Comparison of ENCODE assay signal across 8 cellular contexts in the genomic region with DNA sequence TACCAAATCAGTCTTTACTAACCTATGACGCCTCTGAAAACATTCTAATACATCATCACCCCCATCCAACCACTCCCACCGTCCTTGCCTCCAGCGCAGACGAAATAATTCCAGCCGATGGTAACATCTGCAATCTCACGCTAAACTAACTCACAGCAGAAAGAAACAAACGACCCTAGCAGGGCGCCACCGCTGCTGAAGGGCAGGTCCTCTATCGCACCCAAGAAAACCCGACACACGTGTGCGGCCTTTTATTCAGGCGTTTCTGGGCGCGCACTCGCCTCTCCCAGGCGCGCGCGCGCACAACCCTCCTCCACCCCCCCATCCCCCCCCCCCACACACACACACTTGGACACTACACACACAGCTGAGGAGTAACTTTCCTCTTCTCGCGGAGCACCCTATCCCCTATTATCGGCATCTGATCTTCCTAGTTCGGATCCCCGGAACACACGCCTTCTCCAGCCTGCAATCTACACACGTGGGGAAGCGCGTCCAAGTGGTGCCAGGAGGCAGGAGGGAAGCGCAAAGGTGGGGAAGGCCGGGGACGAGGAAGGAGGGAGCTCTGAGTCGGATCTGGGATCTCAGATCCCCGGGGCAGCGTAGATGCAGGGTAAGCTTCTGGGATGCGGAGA. TPM values are rescaled to one million over a fixed set of nuclear protein-coding genes. Genes with fewer than 3 reads are reported as not detected.
DNase-seq lines count a peak whose midpoint lies in the region; ATAC-seq and TF ChIP-seq lines count a peak whose summit lies in the region.

No MANE protein-coding gene starts in this region.

- H3K4me1 Mint-ChIP-seq in T-helper 17 cell: peaks cover 28% of the 10 kb centered on the region

- no peaks in the 10 kb centered on the region for H4K20me1 ChIP-seq in Loucy (ENCODE audit: insufficient read depth, low read length, poor library complexity, severe bottlenecking)

- peaks cover 33% of the 10 kb centered on the region for H3K27me3 Mint-ChIP-seq in T-helper 17 cell

- peaks cover under 1% of the 10 kb centered on the region for H3K36me3 Mint-ChIP-seq in T-helper 17 cell (ENCODE audit: low read depth)

- H3K9ac ChIP-seq in Loucy (ENCODE audit: low read depth, low read length, poor library complexity, severe bottlenecking): peak overlapping the region; percentile 72

- H3K4me2 ChIP-seq in Loucy (ENCODE audit: low read depth, low read length, poor library complexity, severe bottlenecking): peak overlapping the region; percentile 89

- H3K9me2 ChIP-seq in Loucy (replicated peaks; ENCODE audit: low read depth, low read length): no peaks in the 10 kb centered on the region

- peak overlapping the region; percentile 96 for H3K4me3 Mint-ChIP-seq in T-helper 17 cell

- ATAC-seq in T-helper 17 cell: no peak
- ATAC-seq in HG02884 (IDR thresholded peaks at IDR 0.05; ENCODE audit: unreplicated experiment): no peak
- ATAC-seq in HG02571 (IDR thresholded peaks at IDR 0.05; ENCODE audit: unreplicated experiment): no peak

- H3K9me3 ChIP-seq in Loucy (ENCODE audit: insufficient read depth, low read depth, low read length) (no peaks in the 10 kb centered on the region), T-helper 17 cell (ENCODE audit: control insufficient read depth, low read length, poor library complexity, severe bottlenecking) (no peaks in the 10 kb centered on the region)

- peak overlapping the region; percentile 69 for H2AFZ ChIP-seq in Loucy (ENCODE audit: low read length)

- H3F3A ChIP-seq in Loucy (ENCODE audit: low read depth): no peaks in the 10 kb centered on the region

- DNase-seq in T-helper 17 cell (no peak), choroid plexus epithelial cell (ENCODE audit: low read depth) (peak; percentile 48), left kidney (ENCODE audit: low read depth, low spot score) (peak; percentile 78)
- peak; percentile 35 for DNase-seq in stimulated activated CD4-positive, alpha-beta T cell treated with anti-CD3 and anti-CD28 coated beads, Interleukin-4, amount 100 ng/mL, for 24 hours

- H3K27me3 ChIP-seq in Loucy (ENCODE audit: insufficient read depth, low read length, poor library complexity, severe bottlenecking): no peaks in the 10 kb centered on the region

- H3K36me3 ChIP-seq in Loucy (ENCODE audit: insufficient read depth, low read length): no peaks in the 10 kb centered on the region

- H3K4me3 ChIP-seq in GM08714 (ENCODE audit: low read length) (peak overlapping the region; percentile 87), Loucy (ENCODE audit: low read length, poor library complexity, severe bottlenecking) (peak overlapping the region; percentile 90), choroid plexus epithelial cell (ENCODE audit: low read depth, low read length) (peak overlapping the region; percentile 71)

- TF ChIP-seq CTCF in Loucy (conservative IDR thresholded peaks at IDR 0.05; ENCODE audit: low read length): peak; percentile 26; the same call in 1 of the 2 replicates
- no peak for TF ChIP-seq CTCF in choroid plexus epithelial cell (conservative IDR thresholded peaks at IDR 0.05; ENCODE audit: low read depth, low read length)

- peak overlapping the region; percentile 11 for H3K27ac Mint-ChIP-seq in T-helper 17 cell

- peaks cover 49% of the 10 kb centered on the region for H3K79me2 ChIP-seq in Loucy (ENCODE audit: insufficient read depth, low read length)

- peaks cover 41% of the 10 kb centered on the region for H3K4me1 ChIP-seq in Loucy (ENCODE audit: insufficient read depth, low read length, poor library complexity, severe bottlenecking)

RNA-seq across cellular contexts. Expression of a gene that starts 1.4 kb away (rescaled TPM):
- 1 to 10 TPM; 1.4 to 3.1 TPM for total RNA-seq in T-helper 17 cell

Comparison
In these comparisons a context has a peak if more than half of its experiments do, and no peak if none do; other contexts are left out.
1. DNase-seq: peak in choroid plexus epithelial cell (single experiment), left kidney (single experiment) and stimulated activated CD4-positive, alpha-beta T cell treated with anti-CD3 and anti-CD28 coated beads, Interleukin-4, amount 100 ng/mL, for 24 hours (single experiment); none in T-helper 17 cell (0 of 3).
2. Peak in every context shown above with its lines, with median percentiles within 50 percentile points of each other: H3K4me3 ChIP-seq.